28 cellular contexts compared by ENCODE assay signal in the genomic region with DNA sequence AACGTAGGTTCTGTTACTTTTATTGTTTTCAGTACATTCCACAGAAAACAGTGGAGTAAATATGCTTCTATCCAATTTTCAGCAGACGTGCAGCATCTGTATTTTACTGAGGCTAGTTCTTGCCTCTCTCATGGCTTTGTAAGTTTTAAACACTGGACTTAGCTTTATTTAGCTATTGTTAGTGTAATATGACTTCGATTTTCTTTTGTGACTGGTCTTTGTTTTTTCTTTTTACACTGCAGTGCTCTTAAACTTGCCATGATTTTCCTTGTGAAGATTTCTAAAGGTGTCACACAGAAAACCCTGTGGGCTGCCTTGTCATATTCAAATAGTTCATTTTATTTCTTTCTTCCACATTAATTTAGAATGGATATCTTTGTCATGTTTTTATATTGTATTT.
"Had no signal": no experiment of that assay in that cellular context is flagged by ENCODE, and none has a peak within 500 bp of the region (broad histone marks: within the 10 kb centered on the region; RNA-seq: fewer than 3 reads in every experiment).

No MANE protein-coding gene starts in this region.

- H3K27ac ChIP-seq: adrenal gland, body of pancreas, esophagus muscularis mucosa, foreskin keratinocyte, gastrocnemius medialis had no signal

- H3K4me3 ChIP-seq: adrenal gland, body of pancreas, esophagus muscularis mucosa, gastrocnemius medialis had no signal

- H3K36me3 ChIP-seq: adrenal gland, esophagus muscularis mucosa, gastrocnemius medialis had no signal

- DNase-seq: activated CD4-positive, alpha-beta memory T cell treated with anti-CD3 and anti-CD28 coated beads for 36 hours; activated CD4-positive, alpha-beta T cell treated with anti-CD3 and anti-CD28 coated beads for 36 hours; activated CD4-positive, alpha-beta T cell treated with anti-CD3 and anti-CD28 coated beads, Interleukin-2, amount 10 ng/mL, durations not matched to agents 24 days and 14 days; activated CD4-positive, CD25-positive, alpha-beta regulatory T cell; activated CD4-positive, CD25-positive, alpha-beta regulatory T cell treated with anti-CD3 and anti-CD28 coated beads, Interleukin-2, amount 50 U/mL, for 72 hours; activated CD8-positive, alpha-beta memory T cell treated with anti-CD3 and anti-CD28 coated beads, Interleukin-2, amount 10 ng/mL, durations not matched to agents 7 days and 5 days; activated CD8-positive, alpha-beta memory T cell treated with anti-CD3 and anti-CD28 coated beads, Interleukin-2, amount 50 U/mL, for 4 hours; activated CD8-positive, alpha-beta T cell treated with anti-CD3 and anti-CD28 coated beads, Interleukin-2, amount 10 ng/mL, durations not matched to agents 7 days and 5 days; activated effector memory CD4-positive, alpha-beta T cell treated with anti-CD3 and anti-CD28 coated beads, Interleukin-2, amount 50 U/mL, for 16 hours; activated naive CD4-positive, alpha-beta T cell treated with anti-CD3 and anti-CD28 coated beads for 36 hours; activated naive CD8-positive, alpha-beta T cell treated with anti-CD3 and anti-CD28 coated beads for 36 hours; activated naive CD8-positive, alpha-beta T cell treated with anti-CD3 and anti-CD28 coated beads, Interleukin-2, amount 50 U/mL, for 24 hours; activated T-cell treated with anti-CD3 and anti-CD28 coated beads, Interleukin-2, amount 50 U/mL, for 1 hour; activated T-cell treated with anti-CD3 and anti-CD28 coated beads, Interleukin-2, amount 50 U/mL, for 48 hours; adrenal gland; amygdala; aorta; body of pancreas; caudate nucleus; cortex of kidney; dermis blood vessel endothelial cell; effector CD4-positive, alpha-beta T cell; effector memory CD8-positive, alpha-beta T cell; erythroblast; foreskin keratinocyte; gastrocnemius medialis; T-helper 2 cell had no signal

- H3K4me1 ChIP-seq: adrenal gland, body of pancreas, esophagus muscularis mucosa, foreskin keratinocyte, gastrocnemius medialis had no signal

- H3K9me3 ChIP-seq: adrenal gland, body of pancreas, esophagus muscularis mucosa, gastrocnemius medialis had no signal

- ATAC-seq: activated CD4-positive, alpha-beta T cell treated with anti-CD3 and anti-CD28 coated beads for 36 hours; activated CD8-positive, alpha-beta memory T cell treated with anti-CD3 and anti-CD28 coated beads, Interleukin-2, amount 10 ng/mL, durations not matched to agents 7 days and 5 days; activated CD8-positive, alpha-beta T cell treated with anti-CD3 and anti-CD28 coated beads, Interleukin-2, amount 10 ng/mL, durations not matched to agents 7 days and 5 days; activated naive CD8-positive, alpha-beta T cell treated with anti-CD3 and anti-CD28 coated beads, Interleukin-2, amount 50 U/mL, for 24 hours; body of pancreas; effector memory CD8-positive, alpha-beta T cell; foreskin keratinocyte; gastrocnemius medialis had no signal

- H3K27me3 ChIP-seq: adrenal gland, body of pancreas, esophagus muscularis mucosa, foreskin keratinocyte, gastrocnemius medialis had no signal
